Comparison of ENCODE assay signal across 21 cellular contexts in genomic region chr12:13455765-13456164, GRCh38.
"Had no signal": no experiment of that assay in that cellular context is flagged by ENCODE, and none has a peak within 500 bp of the region (broad histone marks: within the 10 kb centered on the region; RNA-seq: fewer than 3 reads in every experiment).

No MANE protein-coding gene starts in this region.

- ATAC-seq: K562, Panc1, PC-3 had no signal

- H3K27me3 Mint-ChIP-seq: IgD-negative memory B cell had no signal

- H3K4me3 Mint-ChIP-seq: IgD-negative memory B cell had no signal

- H3K4me2 ChIP-seq: KMS-11, SK-N-SH had no signal

- H3K36me3 Mint-ChIP-seq: IgD-negative memory B cell had no signal

- H3K27ac Mint-ChIP-seq: IgD-negative memory B cell had no signal

- H3K4me3 ChIP-seq: K562 had no signal

- DNase-seq: Kasumi-1; MM.1S; NCI-H1092 treated with DMSO at 0.1 percent for 48 hours; NCI-H1436; NCI-H2081 treated with DMSO at 0.1 percent for 48 hours; NCI-H2171; NCI-H226; NCI-H446; NCI-H510A; NCI-H524 treated with DMSO at 0.1 percent for 48 hours; NCI-H69; NCI-H774; NK-92 treated with Interleukin-12 subunit alpha and Interleukin-12 subunit beta, amount 100 ng/mL, for 24 hours; PC-3; SHP77; SK-N-SH; SW 1271 had no signal

- H3K4me1 Mint-ChIP-seq: IgD-negative memory B cell had no signal

- H3K9ac ChIP-seq: KMS-11, SK-N-SH had no signal

- H3K9me3 ChIP-seq: SK-N-SH had no signal

- H3K9me2 ChIP-seq: SK-N-SH had no signal

- H3K27ac ChIP-seq: KMS-11 had no signal
